In the genomic region with DNA sequence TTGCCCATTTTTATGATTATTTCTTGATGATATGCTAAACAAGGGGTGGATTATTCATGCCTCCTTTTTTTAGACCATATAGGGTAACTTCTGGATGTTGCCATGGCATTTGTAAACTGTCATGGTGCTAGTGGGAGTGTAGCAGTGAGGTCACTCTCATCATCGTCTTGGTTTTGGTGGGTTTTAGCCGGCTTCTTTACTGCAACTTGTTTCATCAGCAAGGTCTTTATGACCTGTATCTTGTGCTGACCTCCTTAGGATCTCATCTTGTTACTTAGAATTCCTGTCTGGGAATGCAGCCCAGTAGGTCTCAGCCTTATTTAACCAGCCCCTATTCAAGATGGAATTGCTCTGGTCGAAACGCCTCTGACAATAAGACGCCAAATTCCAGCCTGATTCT, we compare ENCODE assay signal across 4 cellular contexts. TPM values are rescaled to one million over a fixed set of nuclear protein-coding genes. Genes with fewer than 3 reads are reported as not detected.
"Had no signal": no experiment of that assay in that cellular context is flagged by ENCODE, and none has a peak within 500 bp of the region (broad histone marks: within the 10 kb centered on the region; RNA-seq: fewer than 3 reads in every experiment).

No MANE protein-coding gene starts in this region.

RNA-seq across cellular contexts. Expression of gene MYBPHL, which starts 20.0 kb away (rescaled TPM):
- total RNA-seq: M059J, PC-9, Right ventricle myocardium inferior, RPMI7951 had no signal
